In genomic region chr10:119878524-119878923, GRCh38 we compare ENCODE assay signal across 23 cellular contexts.
"Had no signal": no experiment of that assay in that cellular context is flagged by ENCODE, and none has a peak within 500 bp of the region (broad histone marks: within the 10 kb centered on the region; RNA-seq: fewer than 3 reads in every experiment).

No MANE protein-coding gene starts in this region.

- H3K36me3 ChIP-seq: MG63, Peyer's patch, SJCRH30 had no signal

- H3K4me3 ChIP-seq: MG63, PC-9, Peyer's patch, SJCRH30 had no signal

- ATAC-seq: Right ventricle myocardium inferior, SK-N-SH treated with all-trans-retinoic acid at 6 μM for 48 hours had no signal

- H3K4me1 ChIP-seq: SJCRH30 had no signal

- H3K4me2 ChIP-seq: PC-9 had no signal

- DNase-seq: Karpas-422, KG1, MG63, NCI-H1092, NCI-H1105 treated with DMSO at 0.1 percent for 48 hours, NCI-H1417 treated with DMSO at 0.1 percent for 48 hours, NCI-H146, NCI-H1694 treated with DMSO at 0.1 percent for 48 hours, NCI-H1930, NCI-H2081, NCI-H2107, NCI-H2227 treated with DMSO at 0.1 percent for 48 hours, NCI-H446, NCI-H510A, NCI-H524 treated with DMSO at 0.1 percent for 48 hours, NCI-H69, NCI-H774, PC-9, Peyer's patch, SHP77 treated with DMSO at 0.1 percent for 48 hours, SJCRH30 had no signal

- H3K9me3 ChIP-seq: MG63, Peyer's patch, SJCRH30 had no signal

- H3K27me3 ChIP-seq: MG63, Peyer's patch, SJCRH30 had no signal

- H3K27ac ChIP-seq: PC-9, Peyer's patch, SJCRH30 had no signal

- H2AFZ ChIP-seq: PC-9 had no signal
